1 cellular context compared by ENCODE assay signal in the genomic region with DNA sequence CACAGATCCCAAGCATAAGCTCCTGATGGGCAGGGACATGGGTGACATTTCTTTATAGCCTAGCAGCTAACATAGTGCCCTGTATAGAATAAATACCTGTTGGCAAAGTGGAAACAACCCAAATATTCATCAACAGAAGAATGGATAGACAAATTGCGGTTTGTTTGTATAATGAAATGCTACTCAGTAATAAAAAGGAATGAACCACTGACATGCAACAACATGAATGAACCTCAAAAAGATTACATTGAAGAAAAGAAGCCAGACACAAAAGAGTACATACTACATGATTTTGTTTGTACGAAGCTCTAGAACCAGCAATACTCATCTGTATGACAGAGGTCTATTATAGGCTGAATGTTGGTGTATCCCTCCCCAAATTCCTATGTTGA.
TF ChIP-seq lines count a peak whose summit lies in the region.

No MANE protein-coding gene starts in this region.

TF ChIP-seq in SK-N-SH, 30 proteins besides CTCF, POLR2A, EP300 and RAD21 (continued from another document):
- TF ChIP-seq, protein P1, sequence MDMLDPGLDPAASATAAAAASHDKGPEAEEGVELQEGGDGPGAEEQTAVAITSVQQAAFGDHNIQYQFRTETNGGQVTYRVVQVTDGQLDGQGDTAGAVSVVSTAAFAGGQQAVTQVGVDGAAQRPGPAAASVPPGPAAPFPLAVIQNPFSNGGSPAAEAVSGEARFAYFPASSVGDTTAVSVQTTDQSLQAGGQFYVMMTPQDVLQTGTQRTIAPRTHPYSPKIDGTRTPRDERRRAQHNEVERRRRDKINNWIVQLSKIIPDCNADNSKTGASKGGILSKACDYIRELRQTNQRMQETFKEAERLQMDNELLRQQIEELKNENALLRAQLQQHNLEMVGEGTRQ (IDR thresholded peaks at IDR 0.05; ENCODE audit: borderline replicate concordance, low read depth, low read length): no peak
- TF ChIP-seq CHD2 (IDR thresholded peaks at IDR 0.05; ENCODE audit: low read length, partially characterized antibody): no peak
- no peak for TF ChIP-seq NFIC (IDR thresholded peaks at IDR 0.05; ENCODE audit: borderline replicate concordance)
- no peak for TF ChIP-seq YY1 (IDR thresholded peaks at IDR 0.05; ENCODE audit: low read depth)
TF ChIP-seq in SK-N-SH: peak in this region for 0.
